8 cellular contexts compared by ENCODE assay signal in genomic region chr11:68206211-68206610, GRCh38. TPM values are rescaled to one million over a fixed set of nuclear protein-coding genes. Genes with fewer than 3 reads are reported as not detected.
A peak's percentile ranks its signal among the peaks of the same experiment; 100 is the strongest.
DNase-seq lines count a peak whose midpoint lies in the region; ATAC-seq, FAIRE-seq and TF ChIP-seq lines count a peak whose summit lies in the region.

No MANE protein-coding gene starts in this region.

- intact Hi-C loops in activated B cell treated with CpG ODN at 0.5 μM for 24 hours (cut with micrococcal nuclease): loop anchor here (1.0 kb wide), 2 partner anchors 130 to 197 kb away; no protein-coding TSS in a partner anchor
- intact Hi-C loops in prostate gland (cut with DNase I): loop anchor here (5.0 to 10.0 kb wide), 2 partner anchors 131 to 164 kb away; no protein-coding TSS in a partner anchor

- H3K27me3 ChIP-seq in BJ (ENCODE audit: control insufficient read depth, insufficient read depth, low read length) (no peaks in the 10 kb centered on the region), prostate gland (replicated peaks; ENCODE audit: insufficient read depth) (no peaks in the 10 kb centered on the region)

- H3K36me3 Mint-ChIP-seq in activated B cell treated with CpG ODN at 0.5 μM for 24 hours (ENCODE audit: low read depth): peaks cover 2% of the 10 kb centered on the region

- no peak for TF ChIP-seq POLR2A in prostate gland (IDR thresholded peaks at IDR 0.05)

- FAIRE-seq in GM18507 (lab: Jason Lieb, UNC): peak; percentile 76

- ATAC-seq in activated B cell treated with CpG ODN at 0.5 μM for 24 hours (ENCODE audit: low read depth) (peak; percentile 72), GM21529 (IDR thresholded peaks at IDR 0.05; ENCODE audit: unreplicated experiment) (no peak), HG02852 (IDR thresholded peaks at IDR 0.05; ENCODE audit: unreplicated experiment) (no peak)

- 24% methylated on average over 5 of the region's 5 CpGs for WGBS in prostate gland

- H3K27ac ChIP-seq in prostate gland: peak overlapping the region in 1 of 2 donors; percentile 44

- no peak overlapping the region for H3K4me3 ChIP-seq in BJ (ENCODE audit: low read depth, low read length)
- H3K4me3 ChIP-seq in prostate gland: no peak overlapping the region

- H3K4me1 Mint-ChIP-seq in activated B cell treated with CpG ODN at 0.5 μM for 24 hours: peaks cover 76% of the 10 kb centered on the region

- H3K4me1 ChIP-seq in prostate gland (replicated peaks): peaks cover 13% of the 10 kb centered on the region

- no peaks in the 10 kb centered on the region for H3K36me3 ChIP-seq in BJ (ENCODE audit: control insufficient read depth, insufficient read depth, low read length)
- H3K36me3 ChIP-seq in prostate gland: no peaks in the 10 kb centered on the region

- H3K9me3 ChIP-seq in prostate gland: no peaks in the 10 kb centered on the region

- TF ChIP-seq CTCF in BJ (IDR thresholded peaks at IDR 0.05; ENCODE audit: insufficient read depth, low read depth, low read length): peak; percentile 85
- TF ChIP-seq CTCF in activated B cell treated with CpG ODN at 0.5 μM for 24 hours (IDR thresholded peaks at IDR 0.05): peak; percentile 66
- TF ChIP-seq CTCF in prostate gland (IDR thresholded peaks at IDR 0.05): peak; percentile 64 to 88 (median 84)

- DNase-seq in BJ (ENCODE audit: low read depth): no peak
- no peak for DNase-seq in GM18507 (ENCODE audit: extremely low spot score, insufficient read length, low read depth)
- DNase-seq in NCI-H2171 treated with DMSO at 0.1 percent for 48 hours (lab: John Stamatoyannopoulos, UW): peak; percentile 66
- no peak for DNase-seq in activated B cell treated with CpG ODN at 0.5 μM for 24 hours
- DNase-seq in glomerular visceral epithelial cell (ENCODE audit: extremely low spot score): peak; percentile 63
- DNase-seq in prostate gland (ENCODE audit: low spot score): peak; percentile 46

- H3K27ac Mint-ChIP-seq in activated B cell treated with CpG ODN at 0.5 μM for 24 hours: peak overlapping the region; percentile 31

- H3K4me3 Mint-ChIP-seq in activated B cell treated with CpG ODN at 0.5 μM for 24 hours: no peak overlapping the region

- POLR2A ChIA-PET in BJ (lab: Charles Lee) (no interaction called here), activated B cell treated with CpG ODN at 0.5 μM for 24 hours (lab: Charles Lee) (interaction anchor here (1.3 kb wide), 1 partner anchor 198 kb away, joined by 3 read pairs; no protein-coding TSS in a partner anchor)

- no peaks in the 10 kb centered on the region for H3K27me3 Mint-ChIP-seq in activated B cell treated with CpG ODN at 0.5 μM for 24 hours

- CTCF ChIA-PET in BJ (lab: Yijun Ruan, JAX) (interaction anchor here (0.5 to 1.5 kb wide), 5 partner anchors 10 to 197 kb away, joined by 3 to 6 read pairs (median 4); partner anchors contain the start of gene ALDH3B1), activated B cell treated with CpG ODN at 0.5 μM for 24 hours (lab: Charles Lee) (interaction anchor here (0.9 to 4.1 kb wide), 4 partner anchors 27 to 197 kb away, joined by 3 to 21 read pairs (median 3); partner anchors contain the start of gene ALDH3B1)

- no peaks in the 10 kb centered on the region for H3K9me3 Mint-ChIP-seq in activated B cell treated with CpG ODN at 0.5 μM for 24 hours

RNA-seq across cellular contexts. Expression of gene KMT5B, which starts 6.9 kb away (rescaled TPM):
- 7.3 and 13.2 TPM in 2 replicates for polyA plus RNA-seq in BJ (2011; rRNA removed)
- 7.9 and 13.6 TPM in 2 replicates for polyA minus RNA-seq in BJ (2011; rRNA and poly(A)+ RNA removed)
- total RNA-seq in activated B cell treated with CpG ODN at 0.5 μM for 24 hours (60.2 and 68.3 TPM in 2 replicates), prostate gland (10 to 100 TPM; 41.0 to 57.7 TPM)

Comparison
In these comparisons a context has a peak if more than half of its experiments do, and no peak if none do; other contexts are left out.
1. DNase-seq: peak in NCI-H2171 treated with DMSO at 0.1 percent for 48 hours (single experiment), glomerular visceral epithelial cell (single experiment) and prostate gland (single experiment); none in BJ (single experiment), GM18507 (single experiment) and activated B cell treated with CpG ODN at 0.5 μM for 24 hours (single experiment).
2. Peak in every context shown above with its lines, with median percentiles within 50 percentile points of each other: CTCF ChIP-seq.